ENCODE assay signal across 8 cellular contexts in genomic region chr10:5813341-5814109, GRCh38. TPM values are rescaled to one million over a fixed set of nuclear protein-coding genes. Genes with fewer than 3 reads are reported as not detected.
DNase-seq lines count a peak whose midpoint lies in the region; ATAC-seq and TF ChIP-seq lines count a peak whose summit lies in the region.

Gene GDI2, minus strand, starts transcription at chr10:5813434. Its CDS starts 176 bp downstream, at chr10:5813258.

- no peak for TF ChIP-seq CTCF in AG10803 (conservative IDR thresholded peaks at IDR 0.05; ENCODE audit: low read length)

- DNase-seq in AG10803 (ENCODE audit: low read depth) (peak; percentile 96), NCI-H345 treated with DMSO at 0.1 percent for 48 hours (lab: John Stamatoyannopoulos, UW; ENCODE audit: unreplicated experiment) (peak; percentile 82), caudate nucleus (lab: John Stamatoyannopoulos, UW) (peak; percentile 21 to 98 (median 94)), immature natural killer cell (peak; percentile 96 to 97 (median 97)), smooth muscle cell of the brain vasculature (ENCODE audit: low read depth, low spot score) (peak; percentile 93)
- peak; percentile 91 to 94 (median 93) for DNase-seq in activated CD4-positive, CD25-positive, alpha-beta regulatory T cell (lab: John Stamatoyannopoulos, UW)

- H3K9me3 Mint-ChIP-seq in immature natural killer cell = no peaks in the 10 kb centered on the region

- peak within 1 kb of the TSS; percentile 80 to 99 (median 96) for H3K27ac Mint-ChIP-seq in immature natural killer cell

- ATAC-seq in GM19035 (IDR thresholded peaks at IDR 0.05; ENCODE audit: unreplicated experiment) (peak; percentile 78), HG03342 (IDR thresholded peaks at IDR 0.05; ENCODE audit: unreplicated experiment) (peak; percentile 79)

- peaks cover 54 to 61% of the 10 kb centered on the region in 2 donors for H3K4me1 Mint-ChIP-seq in immature natural killer cell

- peaks cover 3 to 9% (median 4%) of the 10 kb centered on the region in 3 donors for H3K27me3 Mint-ChIP-seq in immature natural killer cell (ENCODE audit: low read depth in 3 of 3)

- peak within 1 kb of the TSS; percentile 86 for H3K4me3 ChIP-seq in AG10803 (ENCODE audit: low read length)

- peak within 1 kb of the TSS; percentile 93 for H3K27ac ChIP-seq in caudate nucleus (ENCODE audit: low read depth, low read length)

- no peaks in the 10 kb centered on the region for H3K36me3 Mint-ChIP-seq in immature natural killer cell

- peak within 1 kb of the TSS; percentile 88 to 99 (median 94) for H3K4me3 Mint-ChIP-seq in immature natural killer cell

RNA-seq across cellular contexts. Expression of gene GDI2, which starts in this region (rescaled TPM):
- 100 to 1,000 TPM; 181 to 290 (median 199) TPM for polyA plus RNA-seq in immature natural killer cell

Comparison
In these comparisons a context has a peak if more than half of its experiments do, and no peak if none do; other contexts are left out.
1. Peak in every context shown above with its lines: DNase-seq, ATAC-seq, H3K4me3 ChIP-seq and H3K27ac ChIP-seq.